18 cellular contexts compared by ENCODE assay signal in the genomic region with DNA sequence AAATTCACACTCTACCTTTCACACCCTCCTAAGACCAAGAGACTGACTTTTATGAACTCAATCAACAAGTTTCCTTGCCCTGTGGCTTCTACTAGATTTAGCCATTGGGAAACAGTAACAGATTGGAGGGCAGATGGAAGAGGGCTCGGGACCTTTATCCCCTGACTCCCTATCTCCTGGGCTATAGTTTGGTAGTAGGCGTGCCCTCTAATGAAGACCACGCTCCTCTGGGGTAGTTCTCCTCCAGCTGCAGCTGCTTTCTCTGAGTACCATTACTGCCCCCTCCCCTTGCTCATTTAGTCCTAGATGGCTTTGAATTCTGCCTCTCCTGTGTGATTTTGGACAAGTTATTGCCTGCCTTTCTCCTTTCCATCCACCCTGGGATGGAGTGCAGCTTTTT.
"Had no signal": no experiment of that assay in that cellular context is flagged by ENCODE, and none has a peak within 500 bp of the region (broad histone marks: within the 10 kb centered on the region; RNA-seq: fewer than 3 reads in every experiment).

No MANE protein-coding gene starts in this region.

- H3K4me3 ChIP-seq: coronary artery, left lung, mucosa of descending colon, pancreas, transverse colon had no signal

- ATAC-seq: activated CD8-positive, alpha-beta T cell treated with anti-CD3 and anti-CD28 coated beads, Interleukin-2, amount 10 ng/mL, durations not matched to agents 7 days and 5 days; left lung; mucosa of descending colon; naive thymus-derived CD4-positive, alpha-beta T cell had no signal

- DNase-seq: activated CD4-positive, alpha-beta T cell treated with anti-CD3 and anti-CD28 coated beads, Interleukin-2, amount 10 ng/mL, durations not matched to agents 7 days and 5 days; activated CD8-positive, alpha-beta T cell treated with anti-CD3 and anti-CD28 coated beads, Interleukin-2, amount 10 ng/mL, durations not matched to agents 7 days and 5 days; activated naive CD4-positive, alpha-beta T cell treated with anti-CD3 and anti-CD28 coated beads for 36 hours; activated T-cell treated with anti-CD3 and anti-CD28 coated beads, Interleukin-2, amount 50 U/mL, for 24 hours; central memory CD4-positive, alpha-beta T cell; erythroblast; left lung; mucosa of descending colon; naive thymus-derived CD4-positive, alpha-beta T cell; pancreas; stimulated activated CD4-positive, alpha-beta T cell treated with anti-CD3 and anti-CD28 coated beads, Interleukin-2, amount 100 ng/mL, for 24 hours; stimulated activated naive CD4-positive, alpha-beta T cell treated with Interleukin-2 at 50 U/mL for 16 hours; substantia nigra; T1000; transverse colon had no signal

- H3K9me3 ChIP-seq: left lung, mucosa of descending colon, pancreas, transverse colon had no signal

- H3K27me3 ChIP-seq: left lung, pancreas, transverse colon had no signal

- FAIRE-seq: endometrium, frontal cortex, pancreas had no signal

- H3K4me1 ChIP-seq: pancreas had no signal

- H3K27ac ChIP-seq: coronary artery, left lung, pancreas had no signal

- H3K36me3 ChIP-seq: left lung, pancreas, transverse colon had no signal
